ENCODE assay signal across 2 cellular contexts in the genomic region with DNA sequence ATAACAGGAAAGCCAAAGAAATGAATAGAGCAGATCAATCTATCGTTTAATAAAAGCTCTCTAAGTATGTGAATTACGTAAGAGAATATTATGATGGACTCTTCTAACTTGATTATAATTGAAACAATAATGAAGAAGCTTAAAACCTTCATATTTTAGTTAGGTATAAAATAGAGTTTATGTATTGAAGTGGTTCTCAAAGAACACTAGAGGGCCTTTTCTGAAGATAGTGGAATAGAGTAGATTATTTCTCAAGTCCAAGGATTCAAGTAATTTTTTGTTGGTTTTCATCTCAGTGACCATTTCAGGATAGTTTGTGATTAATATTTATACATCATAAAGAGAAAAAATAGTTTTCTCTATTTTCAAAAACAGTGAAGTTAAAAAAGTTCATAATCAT.
TF ChIP-seq lines count a peak whose summit lies in the region.

No MANE protein-coding gene starts in this region.

TF ChIP-seq in SK-N-SH, 30 proteins besides CTCF, POLR2A, EP300 and RAD21 (continued from another document):
- TF ChIP-seq RCOR1 (IDR thresholded peaks at IDR 0.05; ENCODE audit: low read length) (no peak), ELF1 (IDR thresholded peaks at IDR 0.05) (no peak), SIN3A (IDR thresholded peaks at IDR 0.05; ENCODE audit: borderline replicate concordance, low read depth, low read length) (no peak), TAF1 (IDR thresholded peaks at IDR 0.05; ENCODE audit: borderline replicate concordance, low read depth, low read length) (no peak), EZH2phosphoT487 (IDR thresholded peaks at IDR 0.05; ENCODE audit: borderline replicate concordance, low read depth) (no peak), GATA2 (CRISPR knock-in tag; IDR thresholded peaks at IDR 0.05) (no peak), RXRA (IDR thresholded peaks at IDR 0.05; ENCODE audit: borderline replicate concordance, low read depth) (no peak), NFIC (IDR thresholded peaks at IDR 0.05; ENCODE audit: borderline replicate concordance) (no peak), REST (IDR thresholded peaks at IDR 0.05; ENCODE audit: low read depth, low read length) (no peak)
- TF ChIP-seq, protein P1, sequence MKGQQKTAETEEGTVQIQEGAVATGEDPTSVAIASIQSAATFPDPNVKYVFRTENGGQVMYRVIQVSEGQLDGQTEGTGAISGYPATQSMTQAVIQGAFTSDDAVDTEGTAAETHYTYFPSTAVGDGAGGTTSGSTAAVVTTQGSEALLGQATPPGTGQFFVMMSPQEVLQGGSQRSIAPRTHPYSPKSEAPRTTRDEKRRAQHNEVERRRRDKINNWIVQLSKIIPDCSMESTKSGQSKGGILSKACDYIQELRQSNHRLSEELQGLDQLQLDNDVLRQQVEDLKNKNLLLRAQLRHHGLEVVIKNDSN (IDR thresholded peaks at IDR 0.05; ENCODE audit: borderline replicate concordance, low read depth): no peak

TF ChIP-seq in SK-N-SH treated with all-trans-retinoic acid at 6 μM for 48 hours, 23 proteins besides CTCF, POLR2A, EP300 and RAD21 (continued from another document):
- TF ChIP-seq, protein P2, sequence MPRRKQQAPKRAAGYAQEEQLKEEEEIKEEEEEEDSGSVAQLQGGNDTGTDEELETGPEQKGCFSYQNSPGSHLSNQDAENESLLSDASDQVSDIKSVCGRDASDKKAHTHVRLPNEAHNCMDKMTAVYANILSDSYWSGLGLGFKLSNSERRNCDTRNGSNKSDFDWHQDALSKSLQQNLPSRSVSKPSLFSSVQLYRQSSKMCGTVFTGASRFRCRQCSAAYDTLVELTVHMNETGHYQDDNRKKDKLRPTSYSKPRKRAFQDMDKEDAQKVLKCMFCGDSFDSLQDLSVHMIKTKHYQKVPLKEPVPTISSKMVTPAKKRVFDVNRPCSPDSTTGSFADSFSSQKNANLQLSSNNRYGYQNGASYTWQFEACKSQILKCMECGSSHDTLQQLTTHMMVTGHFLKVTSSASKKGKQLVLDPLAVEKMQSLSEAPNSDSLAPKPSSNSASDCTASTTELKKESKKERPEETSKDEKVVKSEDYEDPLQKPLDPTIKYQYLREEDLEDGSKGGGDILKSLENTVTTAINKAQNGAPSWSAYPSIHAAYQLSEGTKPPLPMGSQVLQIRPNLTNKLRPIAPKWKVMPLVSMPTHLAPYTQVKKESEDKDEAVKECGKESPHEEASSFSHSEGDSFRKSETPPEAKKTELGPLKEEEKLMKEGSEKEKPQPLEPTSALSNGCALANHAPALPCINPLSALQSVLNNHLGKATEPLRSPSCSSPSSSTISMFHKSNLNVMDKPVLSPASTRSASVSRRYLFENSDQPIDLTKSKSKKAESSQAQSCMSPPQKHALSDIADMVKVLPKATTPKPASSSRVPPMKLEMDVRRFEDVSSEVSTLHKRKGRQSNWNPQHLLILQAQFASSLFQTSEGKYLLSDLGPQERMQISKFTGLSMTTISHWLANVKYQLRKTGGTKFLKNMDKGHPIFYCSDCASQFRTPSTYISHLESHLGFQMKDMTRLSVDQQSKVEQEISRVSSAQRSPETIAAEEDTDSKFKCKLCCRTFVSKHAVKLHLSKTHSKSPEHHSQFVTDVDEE (CRISPR knock-in tag; IDR thresholded peaks at IDR 0.05): no peak
- TF ChIP-seq ZNF8 (CRISPR knock-in tag; IDR thresholded peaks at IDR 0.05): no peak
- TF ChIP-seq ZNF565 (CRISPR knock-in tag; conservative IDR thresholded peaks at IDR 0.05; ENCODE audit: low read depth): no peak
- TF ChIP-seq POU6F1 (CRISPR knock-in tag; IDR thresholded peaks at IDR 0.05; ENCODE audit: borderline replicate concordance, low read depth): no peak
- TF ChIP-seq OSR1 (CRISPR knock-in tag; IDR thresholded peaks at IDR 0.05): no peak
- no peak for TF ChIP-seq BACH2 (CRISPR knock-in tag; IDR thresholded peaks at IDR 0.05; ENCODE audit: borderline replicate concordance)
- TF ChIP-seq SNAI2 (CRISPR knock-in tag; IDR thresholded peaks at IDR 0.05): no peak
- no peak for TF ChIP-seq CSRNP3 (CRISPR knock-in tag; IDR thresholded peaks at IDR 0.05)
- TF ChIP-seq, protein P3, sequence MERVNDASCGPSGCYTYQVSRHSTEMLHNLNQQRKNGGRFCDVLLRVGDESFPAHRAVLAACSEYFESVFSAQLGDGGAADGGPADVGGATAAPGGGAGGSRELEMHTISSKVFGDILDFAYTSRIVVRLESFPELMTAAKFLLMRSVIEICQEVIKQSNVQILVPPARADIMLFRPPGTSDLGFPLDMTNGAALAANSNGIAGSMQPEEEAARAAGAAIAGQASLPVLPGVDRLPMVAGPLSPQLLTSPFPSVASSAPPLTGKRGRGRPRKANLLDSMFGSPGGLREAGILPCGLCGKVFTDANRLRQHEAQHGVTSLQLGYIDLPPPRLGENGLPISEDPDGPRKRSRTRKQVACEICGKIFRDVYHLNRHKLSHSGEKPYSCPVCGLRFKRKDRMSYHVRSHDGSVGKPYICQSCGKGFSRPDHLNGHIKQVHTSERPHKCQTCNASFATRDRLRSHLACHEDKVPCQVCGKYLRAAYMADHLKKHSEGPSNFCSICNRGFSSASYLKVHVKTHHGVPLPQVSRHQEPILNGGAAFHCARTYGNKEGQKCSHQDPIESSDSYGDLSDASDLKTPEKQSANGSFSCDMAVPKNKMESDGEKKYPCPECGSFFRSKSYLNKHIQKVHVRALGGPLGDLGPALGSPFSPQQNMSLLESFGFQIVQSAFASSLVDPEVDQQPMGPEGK (CRISPR knock-in tag; IDR thresholded peaks at IDR 0.05; ENCODE audit: borderline replicate concordance): no peak
- no peak for TF ChIP-seq ISL1 (CRISPR knock-in tag; IDR thresholded peaks at IDR 0.05)
- TF ChIP-seq TOX (CRISPR knock-in tag; IDR thresholded peaks at IDR 0.05; ENCODE audit: borderline replicate concordance): no peak
- no peak for TF ChIP-seq ZC3H10 (CRISPR knock-in tag; IDR thresholded peaks at IDR 0.05)
- no peak for TF ChIP-seq PPARA (CRISPR knock-in tag; IDR thresholded peaks at IDR 0.05; ENCODE audit: borderline replicate concordance)
- TF ChIP-seq ARNTL (CRISPR knock-in tag; IDR thresholded peaks at IDR 0.05; ENCODE audit: borderline replicate concordance, low read depth): no peak
